In the genomic region with DNA sequence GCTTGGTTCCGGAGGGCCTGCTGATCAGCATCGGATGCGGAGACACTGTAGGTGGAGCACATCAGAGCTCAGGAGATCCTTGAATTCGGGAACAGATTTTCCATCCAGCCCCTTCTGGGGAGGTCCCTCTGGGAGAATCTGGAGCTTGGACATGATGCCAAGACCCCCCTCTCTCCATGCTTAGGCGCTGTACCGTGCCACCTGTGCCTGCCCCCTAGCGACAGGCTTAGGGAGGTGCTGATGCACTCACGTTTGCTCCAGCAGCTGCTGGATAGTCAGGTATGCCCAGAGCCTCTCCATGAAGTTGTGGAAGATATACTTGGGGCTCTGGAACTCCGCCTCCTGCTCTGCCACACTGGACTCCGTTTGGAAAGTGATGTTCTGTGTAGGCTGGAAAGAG, we compare ENCODE assay signal across 8 cellular contexts. TPM values are rescaled to one million over a fixed set of nuclear protein-coding genes. Genes with fewer than 3 reads are reported as not detected.
DNase-seq lines count a peak whose midpoint lies in the region; ATAC-seq, FAIRE-seq and TF ChIP-seq lines count a peak whose summit lies in the region.

No MANE protein-coding gene starts in this region.

- peak; percentile 78 to 90; a peak in 4 of 6 replicates for ATAC-seq in A549
- ATAC-seq in GM19395 (IDR thresholded peaks at IDR 0.05; ENCODE audit: unreplicated experiment): no peak
- no peak for ATAC-seq in omental fat pad (ENCODE audit: low FRiP score)

- H3K9me3 ChIP-seq in A549 (no peaks in the 10 kb centered on the region), SK-N-SH (no peaks in the 10 kb centered on the region), testis (no peaks in the 10 kb centered on the region)

- TF ChIP-seq RAD21 in A549 (conservative IDR thresholded peaks at IDR 0.05 in 1 of 2, IDR thresholded peaks at IDR 0.05 in 1 of 2): peak; percentile 13 to 35; a peak in 3 of 5 replicates
- TF ChIP-seq RAD21 in SK-N-SH (IDR thresholded peaks at IDR 0.05; ENCODE audit: low read length): no peak; the same call in 1 of the 2 replicates

- TF ChIP-seq POLR2A in A549 (IDR thresholded peaks at IDR 0.05; ENCODE audit: low read length) (no peak), testis (IDR thresholded peaks at IDR 0.05) (no peak)

- FAIRE-seq in A549 (lab: Jason Lieb, UNC): no peak

- TF ChIP-seq CTCF in A549 (IDR thresholded peaks at IDR 0.05): peak; percentile 29
- peak; percentile 80 for TF ChIP-seq CTCF in GM06990 (IDR thresholded peaks at IDR 0.05; ENCODE audit: insufficient read depth, low read length, poor library complexity, severe bottlenecking)
- TF ChIP-seq CTCF in SK-N-SH (IDR thresholded peaks at IDR 0.05): peak; percentile 46
- peak; percentile 70 for TF ChIP-seq CTCF in fibroblast of villous mesenchyme (IDR thresholded peaks at IDR 0.05; ENCODE audit: insufficient read depth, low read depth, low read length)
- TF ChIP-seq CTCF in testis (IDR thresholded peaks at IDR 0.05): peak in 1 of 3 experiments; percentile 36
- no peak for TF ChIP-seq CTCF in omental fat pad (IDR thresholded peaks at IDR 0.05)

- H3K36me3 ChIP-seq in GM06990 (ENCODE audit: control insufficient read depth, insufficient read depth, low read length) (no peaks in the 10 kb centered on the region; the same call in 1 of the 2 replicates), SK-N-SH (replicated peaks in 1 of 2; ENCODE audit: control insufficient read depth in 1 of 2, insufficient read depth in 2 of 2, low read length in 1 of 2) (no peaks in the 10 kb centered on the region), testis (ENCODE audit: low read depth, missing control alignments) (no peaks in the 10 kb centered on the region)

- H3K4me2 ChIP-seq in A549 (no peak overlapping the region), SK-N-SH (no peak overlapping the region)

- CTCF ChIA-PET in A549 (lab: Yijun Ruan, JAX) (interaction anchor here (0.5 to 1.9 kb wide), 10 partner anchors 9 to 391 kb away, joined by 3 to 6 read pairs (median 4); no protein-coding TSS in a partner anchor), SK-N-SH (lab: Yijun Ruan, JAX) (interaction anchor here (0.6 to 2.3 kb wide), 9 partner anchors 9 to 313 kb away, joined by 3 to 8 read pairs (median 3); no protein-coding TSS in a partner anchor)

- TF ChIP-seq EP300 in A549 (IDR thresholded peaks at IDR 0.05) (no peak), SK-N-SH (IDR thresholded peaks at IDR 0.05; ENCODE audit: borderline replicate concordance in 1 of 2, low read depth in 1 of 2, low read length in 1 of 2) (no peak)

- H4K20me1 ChIP-seq in SK-N-SH (ENCODE audit: insufficient read depth): no peaks in the 10 kb centered on the region

- no peaks in the 10 kb centered on the region for H3F3A ChIP-seq in SK-N-SH (replicated peaks; ENCODE audit: insufficient read depth)

- no peaks in the 10 kb centered on the region for H3K4me1 ChIP-seq in A549
- H3K4me1 ChIP-seq in SK-N-SH (ENCODE audit: control insufficient read depth in 1 of 2, insufficient read depth in 2 of 2, low read depth in 1 of 2, low read length in 1 of 2): no peaks in the 10 kb centered on the region; a peak in 1 of 4 replicates
- no peaks in the 10 kb centered on the region for H3K4me1 ChIP-seq in testis

- H3K79me2 ChIP-seq in SK-N-SH (ENCODE audit: insufficient read depth): no peaks in the 10 kb centered on the region

- POLR2A ChIA-PET in A549 (lab: Yijun Ruan, JAX) (interaction anchor here (0.6 kb wide), 1 partner anchor 225 kb away, joined by 3 read pairs; the partner anchor contains the start of gene SFMBT1), SK-N-SH (lab: Yijun Ruan, JAX) (no interaction called here)

- DNase-seq in A549 (ENCODE audit: low read depth in 1 of 2, low spot score in 1 of 2): peak; percentile 37 to 40
- DNase-seq in GM06990 (ENCODE audit: extremely low read depth, insufficient read length): no peak
- peak; percentile 64 for DNase-seq in SK-N-SH
- peak; percentile 15 for DNase-seq in fibroblast of villous mesenchyme (ENCODE audit: low read depth)
- peak; percentile 40 for DNase-seq in testis
- DNase-seq in NCI-H2029 (lab: John Stamatoyannopoulos, UW): no peak
- no peak for DNase-seq in omental fat pad (ENCODE audit: low spot score)

- no peak overlapping the region for H2AFZ ChIP-seq in SK-N-SH (ENCODE audit: low read depth)

- no peak overlapping the region for H3K9ac ChIP-seq in SK-N-SH

- intact Hi-C loops in testis (cut with DNase I; ENCODE audit: low total_unique reads): no loop called here

- H3K9me2 ChIP-seq in SK-N-SH: no peaks in the 10 kb centered on the region

- 40% methylated on average over 7 of the region's 10 CpGs for WGBS in A549 (ENCODE audit: missing lambda C conversion rate)
- WGBS in SK-N-SH (ENCODE audit: low lambda C conversion rate): 63% methylated on average over 9 of the region's 10 CpGs
- 65 to 69% methylated on average over 10 of the region's 10 CpGs for WGBS in testis, 2 donors

- no peak overlapping the region for H3K4me3 ChIP-seq in A549
- no peak overlapping the region for H3K4me3 ChIP-seq in GM06990 (replicated peaks; ENCODE audit: low read depth, low read length)
- no peak overlapping the region for H3K4me3 ChIP-seq in SK-N-SH (ENCODE audit: low read depth in 2 of 2, low read length in 1 of 2)
- H3K4me3 ChIP-seq in fibroblast of villous mesenchyme (ENCODE audit: low read depth, low read length): no peak overlapping the region
- no peak overlapping the region for H3K4me3 ChIP-seq in testis

- H3K27me3 ChIP-seq in GM06990 (replicated peaks; ENCODE audit: control insufficient read depth, insufficient read depth, low read length) (no peaks in the 10 kb centered on the region), SK-N-SH (ENCODE audit: insufficient read depth) (no peaks in the 10 kb centered on the region), testis (no peaks in the 10 kb centered on the region)

- no peak overlapping the region for H3K27ac ChIP-seq in A549
- no peak overlapping the region for H3K27ac ChIP-seq in SK-N-SH (ENCODE audit: low read depth in 2 of 2, low read length in 1 of 2)
- no peak overlapping the region for H3K27ac ChIP-seq in testis

RNA-seq across cellular contexts. Expression of gene ITIH4, which starts 9.7 kb away (rescaled TPM):
- polyA plus RNA-seq in A549 (2011; rRNA removed): 0.79 and 0.88 TPM in 2 replicates
- 0.69 and 0.82 TPM in 2 replicates for polyA plus RNA-seq in A549 (2012; cell fraction: cytosol; rRNA removed)
- 9.4 and 13.4 TPM in 2 replicates for polyA plus RNA-seq in A549 (2012; cell fraction: nucleus; rRNA removed)
- 0.79 to 1.3 TPM (median 0.89 TPM) in 3 replicates for polyA plus RNA-seq in A549 (2017; fragmentation: RNase III; extraction: RNeasy Plus Mini Kit Qiagen cat#74134 plus additional on column Dnase treatment)
- polyA minus RNA-seq in A549 (2011; rRNA and poly(A)+ RNA removed): 0.68 and 2.2 TPM in 2 replicates
- polyA plus RNA-seq in SK-N-SH (2012; rRNA removed): 1.1 and 2.0 TPM in 2 replicates
- polyA plus RNA-seq in SK-N-SH (2012; cell fraction: cytosol; rRNA removed): 0.27 and 0.41 TPM in 2 replicates
- 18.1 and 28.7 TPM in 2 replicates for polyA plus RNA-seq in SK-N-SH (2012; cell fraction: nucleus; rRNA removed)
- 0.32 and 1.3 TPM in 2 replicates for total RNA-seq in fibroblast of villous mesenchyme
- total RNA-seq in testis: 10 to 100 TPM; 16.8 to 19.9 TPM
- 30.2 TPM for polyA plus RNA-seq in testis (ENCODE audit: insufficient read depth, low read depth, low replicate concordance)
- total RNA-seq in omental fat pad: 10 to 100 TPM in 1 of 4 donors, 1 to 10 TPM in 3; 1.2 to 18.8 (median 3.6) TPM

RNA-seq across cellular contexts. Expression of gene MUSTN1, which starts 14.1 kb away (rescaled TPM):
- polyA plus RNA-seq in A549 (2011; rRNA removed) (not detected in 2 replicates), A549 (2017; fragmentation: RNase III; extraction: RNeasy Plus Mini Kit Qiagen cat#74134 plus additional on column Dnase treatment) (not detected in 3 replicates), SK-N-SH (2012; rRNA removed) (0.42 and 0.54 TPM in 2 replicates), testis (ENCODE audit: insufficient read depth, low read depth, low replicate concordance) (21.7 TPM)
- polyA plus RNA-seq in A549 (2012; cell fraction: cytosol; rRNA removed): 0.34 and 0.54 TPM in 2 replicates
- 6.3 and 6.9 TPM in 2 replicates for polyA plus RNA-seq in A549 (2012; cell fraction: nucleus; rRNA removed)
- polyA minus RNA-seq in A549 (2011; rRNA and poly(A)+ RNA removed): not detected in 2 replicates
- not detected in 2 replicates for polyA plus RNA-seq in SK-N-SH (2012; cell fraction: cytosol; rRNA removed)
- 6.0 and 13.8 TPM in 2 replicates for polyA plus RNA-seq in SK-N-SH (2012; cell fraction: nucleus; rRNA removed)
- total RNA-seq in fibroblast of villous mesenchyme (not detected in 2 replicates), testis (1 to 10 TPM; 3.5 to 3.6 TPM), omental fat pad (10 to 100 TPM in 1 of 4 donors, 1 to 10 TPM in 3; 2.8 to 34.7 (median 6.4) TPM)

RNA-seq across cellular contexts. Expression of gene ITIH3, which starts 26.1 kb away (rescaled TPM):
- polyA plus RNA-seq in A549 (2011; rRNA removed) (0.09 TPM in 1 of 2 replicates, not detected in the other), A549 (2017; fragmentation: RNase III; extraction: RNeasy Plus Mini Kit Qiagen cat#74134 plus additional on column Dnase treatment) (0.04 TPM in 1 of 3 replicates, not detected in the others), SK-N-SH (2012; rRNA removed) (4.3 and 5.3 TPM in 2 replicates), testis (ENCODE audit: insufficient read depth, low read depth, low replicate concordance) (9.9 TPM)
- polyA plus RNA-seq in A549 (2012; cell fraction: cytosol; rRNA removed): 0.01 TPM in 1 of 2 replicates, not detected in the other
- not detected in 2 replicates for polyA plus RNA-seq in A549 (2012; cell fraction: nucleus; rRNA removed)
- not detected in 2 replicates for polyA minus RNA-seq in A549 (2011; rRNA and poly(A)+ RNA removed)
- polyA plus RNA-seq in SK-N-SH (2012; cell fraction: cytosol; rRNA removed): 2.2 and 2.5 TPM in 2 replicates
- 11.0 and 11.8 TPM in 2 replicates for polyA plus RNA-seq in SK-N-SH (2012; cell fraction: nucleus; rRNA removed)
- total RNA-seq in fibroblast of villous mesenchyme (1.6 and 8.2 TPM in 2 replicates), testis (1 to 10 TPM; 5.4 to 6.3 TPM), omental fat pad (1 to 10 TPM in 3 of 4 donors, under 1 TPM in 1; 0.93 to 2.8 (median 1.9) TPM)

RNA-seq across cellular contexts. Expression of gene ITIH1, which starts 43.3 kb away (rescaled TPM):
- not detected in 2 replicates for polyA plus RNA-seq in A549 (2011; rRNA removed)
- not detected in 2 replicates for polyA plus RNA-seq in A549 (2012; cell fraction: cytosol; rRNA removed)
- not detected in 2 replicates for polyA plus RNA-seq in A549 (2012; cell fraction: nucleus; rRNA removed)
- polyA plus RNA-seq in A549 (2017; fragmentation: RNase III; extraction: RNeasy Plus Mini Kit Qiagen cat#74134 plus additional on column Dnase treatment): not detected in 3 replicates
- polyA minus RNA-seq in A549 (2011; rRNA and poly(A)+ RNA removed): not detected in 2 replicates
- polyA plus RNA-seq in SK-N-SH (2012; rRNA removed): not detected in 2 replicates
- not detected in 2 replicates for polyA plus RNA-seq in SK-N-SH (2012; cell fraction: cytosol; rRNA removed)
- polyA plus RNA-seq in SK-N-SH (2012; cell fraction: nucleus; rRNA removed): not detected in 2 replicates
- total RNA-seq in fibroblast of villous mesenchyme: not detected in 2 replicates
- total RNA-seq in testis: 1 to 10 TPM; 1.8 to 3.5 TPM
- polyA plus RNA-seq in testis (ENCODE audit: insufficient read depth, low read depth, low replicate concordance): 2.9 TPM
- total RNA-seq in omental fat pad: under 1 TPM in 1 of 4 donors, not detected in 3; 0.94 TPM

RNA-seq across cellular contexts. Expression of gene NEK4, which starts 50.0 kb away (rescaled TPM):
- polyA plus RNA-seq in A549 (2011; rRNA removed) (19.4 and 20.2 TPM in 2 replicates), A549 (2017; fragmentation: RNase III; extraction: RNeasy Plus Mini Kit Qiagen cat#74134 plus additional on column Dnase treatment) (11.4 to 12.1 TPM (median 11.4 TPM) in 3 replicates), SK-N-SH (2012; rRNA removed) (8.8 and 9.3 TPM in 2 replicates), testis (ENCODE audit: insufficient read depth, low read depth, low replicate concordance) (114 TPM)
- 7.9 and 9.3 TPM in 2 replicates for polyA plus RNA-seq in A549 (2012; cell fraction: cytosol; rRNA removed)
- 4.1 and 6.7 TPM in 2 replicates for polyA plus RNA-seq in A549 (2012; cell fraction: nucleus; rRNA removed)
- polyA minus RNA-seq in A549 (2011; rRNA and poly(A)+ RNA removed): 16.7 and 19.8 TPM in 2 replicates
- 8.5 and 10.0 TPM in 2 replicates for polyA plus RNA-seq in SK-N-SH (2012; cell fraction: cytosol; rRNA removed)
- 10.4 and 15.5 TPM in 2 replicates for polyA plus RNA-seq in SK-N-SH (2012; cell fraction: nucleus; rRNA removed)
- total RNA-seq in fibroblast of villous mesenchyme (28.1 and 33.2 TPM in 2 replicates), testis (10 to 100 TPM; 66.6 to 70.2 TPM), omental fat pad (10 to 100 TPM; 16.8 to 22.0 (median 18.7) TPM)

Comparison
In these comparisons a context has a peak if more than half of its experiments do, and no peak if none do; other contexts are left out.
1. ATAC-seq: peak in A549 (2 of 2); none in GM19395 (single experiment) and omental fat pad (single experiment).
2. DNase-seq: peak in A549 (2 of 2), SK-N-SH (single experiment), fibroblast of villous mesenchyme (single experiment) and testis (single experiment); none in GM06990 (single experiment), NCI-H2029 (single experiment) and omental fat pad (single experiment).
3. CTCF ChIP-seq: peak in A549 (single experiment), GM06990 (single experiment), SK-N-SH (single experiment) and fibroblast of villous mesenchyme (single experiment); none in omental fat pad (0 of 3).
4. Of the 12 proteins assayed by ChIP-seq in both A549 and SK-N-SH: peak only in A549: RAD21 and SMC3; only in SK-N-SH: none; in both: CTCF; in neither: 9.